ENCODE assay signal across 14 cellular contexts in genomic region chr2:59540864-59541263, GRCh38.
"Had no signal": no experiment of that assay in that cellular context is flagged by ENCODE, and none has a peak within 500 bp of the region (broad histone marks: within the 10 kb centered on the region; RNA-seq: fewer than 3 reads in every experiment).

No MANE protein-coding gene starts in this region.

- ATAC-seq: esophagus mucosa; heart left ventricle; left colon; left ventricle myocardium superior; natural killer cell treated with Interleukin-12 subunit alpha and Interleukin-12 subunit beta and Interleukin-15 and Interleukin-18, amount 100 ng/mL, for 72 hours had no signal

- DNase-seq: effector CD8-positive, alpha-beta T cell; heart left ventricle; hippocampal formation; left colon; left ventricle myocardium superior; mesenchymal stem cell; midbrain; nucleus accumbens; ovary; sigmoid colon; stimulated activated naive CD4-positive, alpha-beta T cell treated with Interleukin-2 at 50 U/mL for 16 hours; trophoblast cell had no signal
